In genomic region chr3:11544413-11545181, GRCh38 we compare ENCODE assay signal across 1 cellular context.
A peak's percentile ranks its signal among the peaks of the same experiment; 100 is the strongest.
TF ChIP-seq lines count a peak whose summit lies in the region.

No MANE protein-coding gene starts in this region.

TF ChIP-seq in HepG2, 621 proteins besides CTCF, POLR2A, EP300 and RAD21 (continued from another document):
- TF ChIP-seq TFAP4 (IDR thresholded peaks at IDR 0.05; ENCODE audit: borderline replicate concordance, low read depth) (0 out of 2 replicates have a peak, but pooled peaks have one; percentile 19), ZNF687 (CRISPR knock-in tag; IDR thresholded peaks at IDR 0.05) (peak; percentile 22; the same call in 1 of the 2 replicates)
- TF ChIP-seq, protein P1, sequence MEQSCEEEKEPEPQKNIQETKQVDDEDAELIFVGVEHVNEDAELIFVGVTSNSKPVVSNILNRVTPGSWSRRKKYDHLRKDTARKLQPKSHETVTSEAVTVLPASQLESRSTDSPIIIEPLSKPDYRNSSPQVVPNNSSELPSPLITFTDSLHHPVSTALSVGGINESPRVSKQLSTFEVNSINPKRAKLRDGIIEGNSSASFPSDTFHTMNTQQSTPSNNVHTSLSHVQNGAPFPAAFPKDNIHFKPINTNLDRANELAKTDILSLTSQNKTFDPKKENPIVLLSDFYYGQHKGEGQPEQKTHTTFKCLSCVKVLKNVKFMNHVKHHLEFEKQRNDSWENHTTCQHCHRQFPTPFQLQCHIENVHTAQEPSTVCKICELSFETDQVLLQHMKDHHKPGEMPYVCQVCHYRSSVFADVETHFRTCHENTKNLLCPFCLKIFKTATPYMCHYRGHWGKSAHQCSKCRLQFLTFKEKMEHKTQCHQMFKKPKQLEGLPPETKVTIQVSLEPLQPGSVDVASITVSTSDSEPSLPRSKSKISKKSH (CRISPR knock-in tag; IDR thresholded peaks at IDR 0.05; ENCODE audit: borderline replicate concordance) = no peak
